Comparison of ENCODE assay signal across 31 cellular contexts in the genomic region with DNA sequence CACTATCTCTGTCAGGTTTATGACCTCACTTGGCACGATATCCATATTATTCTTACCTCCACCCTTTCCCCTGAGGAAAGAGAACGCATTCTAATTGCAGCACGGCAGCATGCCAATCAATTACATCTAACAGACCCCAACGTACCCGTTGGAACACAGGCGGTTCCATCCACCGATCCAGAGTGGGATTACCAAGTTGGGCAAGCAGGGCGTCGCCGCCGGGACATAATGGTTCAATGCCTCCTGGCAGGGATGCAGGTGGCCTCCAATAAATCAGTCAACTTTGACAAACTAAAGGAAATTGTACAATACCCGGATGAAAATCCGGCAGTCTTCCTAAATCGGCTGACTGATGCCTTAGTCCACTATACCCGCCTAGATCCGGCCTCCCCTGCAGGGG. TPM values are rescaled to one million over a fixed set of nuclear protein-coding genes. Genes with fewer than 3 reads are reported as not detected.
"Had no signal": no experiment of that assay in that cellular context is flagged by ENCODE, and none has a peak within 500 bp of the region (broad histone marks: within the 10 kb centered on the region; RNA-seq: fewer than 3 reads in every experiment).

No MANE protein-coding gene starts in this region.

- H3K4me3 Mint-ChIP-seq: dendritic cell treated with granulocyte-macrophage colony-stimulating factor and Interleukin-4, amounts not matched to agents 40 ng/mL and 50 ng/mL, for 4 days; effector memory CD8-positive, alpha-beta T cell; endodermal cell; mesothelial cell of epicardium had no signal

- H3K4me1 Mint-ChIP-seq: endodermal cell, mesothelial cell of epicardium had no signal

- ATAC-seq: effector memory CD8-positive, alpha-beta T cell; esophagus mucosa; gastrocnemius medialis; heart right ventricle; left cardiac atrium; left lung; left ventricle myocardium superior; lower lobe of right lung; mucosa of descending colon had no signal

- H3K27ac Mint-ChIP-seq: dendritic cell treated with granulocyte-macrophage colony-stimulating factor and Interleukin-4, amounts not matched to agents 40 ng/mL and 50 ng/mL, for 4 days; effector memory CD8-positive, alpha-beta T cell; endodermal cell; mesothelial cell of epicardium had no signal

- H3K36me3 Mint-ChIP-seq: mesothelial cell of epicardium had no signal

- DNase-seq: colonic mucosa; cortex of kidney; effector CD8-positive, alpha-beta T cell; effector memory CD8-positive, alpha-beta T cell; endodermal cell; erythroblast; esophagus squamous epithelium; foreskin fibroblast; foreskin melanocyte; gastrocnemius medialis; glutamatergic neuron; head of caudate nucleus; heart right ventricle; hippocampal formation; left cardiac atrium; left lung; lower lobe of right lung; mesenchymal stem cell; mucosa of descending colon had no signal

- H3K9me3 ChIP-seq: colonic mucosa, gastrocnemius medialis, lower lobe of right lung had no signal

- H3K36me3 ChIP-seq: colonic mucosa, esophagus squamous epithelium, gastrocnemius medialis, heart right ventricle, left lung, lower lobe of right lung had no signal

- H3K27me3 ChIP-seq: colonic mucosa, esophagus squamous epithelium, gastrocnemius medialis, heart right ventricle, left lung had no signal

- H3K4me3 ChIP-seq: colonic mucosa, esophagus squamous epithelium, gastrocnemius medialis, heart right ventricle, left lung, lower lobe of right lung, mucosa of descending colon had no signal

- H3K27ac ChIP-seq: colonic mucosa, epithelial cell of prostate, esophagus squamous epithelium, gastrocnemius medialis, heart right ventricle, left lung, lower lobe of right lung had no signal

- H3K27me3 Mint-ChIP-seq: dendritic cell treated with granulocyte-macrophage colony-stimulating factor and Interleukin-4, amounts not matched to agents 40 ng/mL and 50 ng/mL, for 4 days had no signal

- H3K4me1 ChIP-seq: colonic mucosa, esophagus squamous epithelium, gastrocnemius medialis, heart right ventricle, left lung, lower lobe of right lung had no signal

RNA-seq across cellular contexts. Expression of gene OR56A3, which starts 12.1 kb away (rescaled TPM):
- total RNA-seq: colonic mucosa, dermis microvascular lymphatic vessel endothelial cell, endodermal cell, esophagus mucosa, esophagus squamous epithelium, gastrocnemius medialis, glomerular endothelial cell, heart right ventricle, kidney epithelial cell, left cardiac atrium, left lung, left ventricle myocardium superior, lower leg skin, lower lobe of right lung, lung microvascular endothelial cell, mesenteric fat pad, mesothelial cell of epicardium, mucosa of descending colon, myocyte had no signal

RNA-seq across cellular contexts. Expression of gene OR52E5, which starts 37.0 kb away (rescaled TPM):
- total RNA-seq: colonic mucosa, dermis microvascular lymphatic vessel endothelial cell, endodermal cell, esophagus mucosa, esophagus squamous epithelium, gastrocnemius medialis, glomerular endothelial cell, heart right ventricle, kidney epithelial cell, left cardiac atrium, left lung, left ventricle myocardium superior, lower leg skin, lower lobe of right lung, lung microvascular endothelial cell, mesenteric fat pad, mesothelial cell of epicardium, mucosa of descending colon, myocyte had no signal

RNA-seq across cellular contexts. Expression of gene OR56A5, which starts 38.3 kb away (rescaled TPM):
- total RNA-seq: colonic mucosa, dermis microvascular lymphatic vessel endothelial cell, endodermal cell, esophagus mucosa, esophagus squamous epithelium, gastrocnemius medialis, glomerular endothelial cell, heart right ventricle, kidney epithelial cell, left cardiac atrium, left lung, left ventricle myocardium superior, lower lobe of right lung, lung microvascular endothelial cell, mesenteric fat pad, mucosa of descending colon, myocyte had no signal

RNA-seq across cellular contexts. Expression of gene OR52E4, which starts 49.6 kb away (rescaled TPM):
- total RNA-seq: colonic mucosa, dermis microvascular lymphatic vessel endothelial cell, endodermal cell, esophagus mucosa, esophagus squamous epithelium, gastrocnemius medialis, glomerular endothelial cell, heart right ventricle, kidney epithelial cell, left cardiac atrium, left lung, left ventricle myocardium superior, lower leg skin, lower lobe of right lung, lung microvascular endothelial cell, mesenteric fat pad, mesothelial cell of epicardium, mucosa of descending colon, myocyte had no signal

RNA-seq across cellular contexts. Expression of gene OR52L1, which starts 56.8 kb away (rescaled TPM):
- total RNA-seq: colonic mucosa, dermis microvascular lymphatic vessel endothelial cell, esophagus mucosa, esophagus squamous epithelium, gastrocnemius medialis, glomerular endothelial cell, heart right ventricle, kidney epithelial cell, left cardiac atrium, left lung, left ventricle myocardium superior, lower lobe of right lung, lung microvascular endothelial cell, mesenteric fat pad, mesothelial cell of epicardium, mucosa of descending colon, myocyte had no signal
